22 cellular contexts compared by ENCODE assay signal in genomic region chr22:29325785-29326315, GRCh38. TPM values are rescaled to one million over a fixed set of nuclear protein-coding genes. Genes with fewer than 3 reads are reported as not detected.
DNase-seq lines count a peak whose midpoint lies in the region; ATAC-seq and TF ChIP-seq lines count a peak whose summit lies in the region.
"Had no signal": no experiment of that assay in that cellular context is flagged by ENCODE, and none has a peak within 500 bp of the region (broad histone marks: within the 10 kb centered on the region; RNA-seq: fewer than 3 reads in every experiment).

No MANE protein-coding gene starts in this region.

- no peak overlapping the region for H3K23ac ChIP-seq in IMR-90 (ENCODE audit: low read depth, low read length)
- H3K23ac ChIP-seq in neuronal stem cell (ENCODE audit: low read depth, low read length, poor library complexity), result no peak overlapping the region

- no peak overlapping the region for H3K4ac ChIP-seq in IMR-90 (ENCODE audit: low read depth, low read length)
- H3K4ac ChIP-seq in neuronal stem cell (ENCODE audit: low read length), result peak overlapping the region; percentile 56

- in situ Hi-C loops in IMR-90 (cut with MboI; ENCODE audit: low sequenced_read_pairs), result no loop called here

- H3K9me3 ChIP-seq in IMR-90 (ENCODE audit: control insufficient read depth, insufficient read depth, low read length), result no peaks in the 10 kb centered on the region
- no peaks in the 10 kb centered on the region for H3K9me3 ChIP-seq in neuronal stem cell (replicated peaks in 1 of 2; ENCODE audit: control insufficient read depth in 2 of 2, insufficient read depth in 1 of 2, low read depth in 1 of 2, low read length in 2 of 2)
- H3K9me3 ChIP-seq: SJSA1 had no signal

- peak; percentile 11 for DNase-seq in Daoy (ENCODE audit: low read depth)
- DNase-seq in IMR-90, result no peak
- DNase-seq in endothelial cell (ENCODE audit: low spot score), result no peak
- DNase-seq in neuronal stem cell (ENCODE audit: low spot score), result no peak
- DNase-seq in RKO (ENCODE audit: low spot score), result no peak
- no peak for DNase-seq in stimulated activated CD4-positive, alpha-beta T cell treated with anti-CD3 and anti-CD28 coated beads, Interleukin-12 subunit alpha, Interleukin-12 subunit beta, amount 100 ng/mL, for 4 hours
- DNase-seq: DMS 273 treated with DMSO at 0.1 percent for 48 hours, DMS79, GF-D8, MM.1S, NCI-H2029, NCI-H526 treated with DMSO at 0.1 percent for 48 hours had no signal

- H3K4me1 Mint-ChIP-seq in endothelial cell (ENCODE audit: unreplicated experiment), result peaks cover 6% of the 10 kb centered on the region

- H2BK120ac ChIP-seq in IMR-90 (ENCODE audit: low read depth, low read length), result no peak overlapping the region
- H2BK120ac ChIP-seq in neuronal stem cell (ENCODE audit: low read depth, low read length), result no peak overlapping the region

- H2AK9ac ChIP-seq in IMR-90 (replicated peaks; ENCODE audit: low read depth, low read length, poor library complexity), result peak overlapping the region; percentile 51

- TF ChIP-seq CTCF in IMR-90 (conservative IDR thresholded peaks at IDR 0.05; ENCODE audit: low read depth, low read length) (no peak), endothelial cell (IDR thresholded peaks at IDR 0.05; ENCODE audit: unreplicated experiment) (no peak)

- H2BK5ac ChIP-seq in IMR-90 (ENCODE audit: low read depth, low read length, poor library complexity, severe bottlenecking) (no peak overlapping the region), neuronal stem cell (ENCODE audit: low read length) (no peak overlapping the region)

- 84% methylated on average over 4 of the region's 9 CpGs; no CpG with 5 or more reads in 1 of the 2 experiments for WGBS in IMR-90 (ENCODE audit: extremely low coverage in 2 of 2, insufficient read length in 1 of 2), 2 experiments
- no CpG with 5 or more reads among the region's 9 CpGs for WGBS in neuronal stem cell (ENCODE audit: extremely low coverage in 2 of 2, insufficient read length in 2 of 2, insufficient replicate concordance in 1 of 2), 2 donors

- H2BK15ac ChIP-seq in IMR-90 (ENCODE audit: low read depth, low read length), result no peak overlapping the region
- no peak overlapping the region for H2BK15ac ChIP-seq in neuronal stem cell (ENCODE audit: low read length)

- H3K56ac ChIP-seq in IMR-90 (ENCODE audit: extremely low read depth, insufficient read depth, low read length), result no peak overlapping the region

- no peak overlapping the region for H2BK20ac ChIP-seq in IMR-90 (ENCODE audit: low read depth, low read length)

- H3K18ac ChIP-seq in IMR-90 (ENCODE audit: low read depth, low read length), result no peak overlapping the region
- no peak overlapping the region for H3K18ac ChIP-seq in neuronal stem cell (ENCODE audit: low read length)

- H3K4me3 ChIP-seq in IMR-90 (ENCODE audit: insufficient read depth, low read depth, low read length), result no peak overlapping the region
- no peak overlapping the region for H3K4me3 ChIP-seq in neuronal stem cell (ENCODE audit: low read length in 2 of 2)
- H3K4me3 ChIP-seq: SJSA1 had no signal

- CTCF ChIA-PET in IMR-90 (lab: Yijun Ruan, JAX), result no interaction called here

- TF ChIP-seq RAD21 in IMR-90 (IDR thresholded peaks at IDR 0.05; ENCODE audit: low read length), result no peak

- TF ChIP-seq POLR2A in IMR-90 (IDR thresholded peaks at IDR 0.05; ENCODE audit: low read depth, low read length), result no peak

- H3K4me2 ChIP-seq in IMR-90 (ENCODE audit: low read depth, low read length), result no peak overlapping the region
- no peak overlapping the region for H3K4me2 ChIP-seq in neuronal stem cell (ENCODE audit: insufficient read depth, low read length, poor library complexity, severe bottlenecking)
- H3K4me2 ChIP-seq: KMS-11 had no signal

- no peak overlapping the region for H3K14ac ChIP-seq in IMR-90 (replicated peaks; ENCODE audit: low read depth, low read length)
- no peak overlapping the region for H3K14ac ChIP-seq in neuronal stem cell (ENCODE audit: low read length)

- no peak overlapping the region for H3K27ac ChIP-seq in IMR-90 (ENCODE audit: insufficient read depth, low read length)
- no peak overlapping the region for H3K27ac ChIP-seq in neuronal stem cell (replicated peaks; ENCODE audit: low read length)
- H3K27ac ChIP-seq: KMS-11, SJSA1 had no signal

- H3K4me1 ChIP-seq in IMR-90 (ENCODE audit: control insufficient read depth, insufficient read depth, low read length) (peaks cover 3% of the 10 kb centered on the region), neuronal stem cell (ENCODE audit: control insufficient read depth in 2 of 2, insufficient read depth in 1 of 2, low read depth in 1 of 2, low read length in 2 of 2) (peaks cover 2 to 3% of the 10 kb centered on the region in 2 donors)
- H3K4me1 ChIP-seq: SJSA1 had no signal

- H3K36me3 Mint-ChIP-seq in endothelial cell (ENCODE audit: low read depth, unreplicated experiment), result peaks cover 32% of the 10 kb centered on the region

- H3K79me1 ChIP-seq in IMR-90 (ENCODE audit: low read depth in 1 of 2, low read length in 2 of 2) (no peaks in the 10 kb centered on the region), neuronal stem cell (ENCODE audit: low read depth, low read length) (no peaks in the 10 kb centered on the region)

- H2BK12ac ChIP-seq in neuronal stem cell (ENCODE audit: low read length), result no peak overlapping the region

- H2AK5ac ChIP-seq in IMR-90 (ENCODE audit: low read depth, low read length), result no peak overlapping the region
- no peak overlapping the region for H2AK5ac ChIP-seq in neuronal stem cell (ENCODE audit: low read depth, low read length)

- no peak overlapping the region for H4K5ac ChIP-seq in IMR-90 (ENCODE audit: low read depth, low read length)

- H4K8ac ChIP-seq in IMR-90 (ENCODE audit: low read depth in 2 of 2, low read length in 2 of 2) (no peak overlapping the region), neuronal stem cell (ENCODE audit: low read depth, low read length) (no peak overlapping the region)

- dilution Hi-C loops in IMR-90 (cut with HindIII; ENCODE audit: low sequenced_read_pairs, unreplicated experiment), result no loop called here

- H3K9me1 ChIP-seq in IMR-90 (ENCODE audit: insufficient read depth, low read length), result peaks cover under 1% of the 10 kb centered on the region; the same call in 1 of the 2 replicates

- ATAC-seq in IMR-90 (ENCODE audit: low read depth), result no peak
- ATAC-seq in GM18861 (IDR thresholded peaks at IDR 0.05; ENCODE audit: unreplicated experiment), result no peak
- ATAC-seq: CD8-positive, alpha-beta T cell; HCT116 had no signal

- H3K27me3 Mint-ChIP-seq in endothelial cell (ENCODE audit: unreplicated experiment), result peaks cover 17% of the 10 kb centered on the region
- H3K27me3 Mint-ChIP-seq: IgD-negative memory B cell had no signal

- BruUV-seq in IMR-90 (replicated peaks; lab: Mats Ljungman, UMichigan), result no TSS peak

- H3K36me3 ChIP-seq in IMR-90 (ENCODE audit: control insufficient read depth, insufficient read depth, low read length) (peaks cover 28% of the 10 kb centered on the region), neuronal stem cell (replicated peaks in 1 of 2; ENCODE audit: control insufficient read depth in 2 of 2, insufficient read depth in 2 of 2, low read length in 2 of 2) (peaks cover 9 to 44% of the 10 kb centered on the region in 2 donors)

- H4K91ac ChIP-seq in IMR-90 (ENCODE audit: insufficient read depth, low read depth, low read length), result no peak overlapping the region
- H4K91ac ChIP-seq in neuronal stem cell (ENCODE audit: low read depth, low read length, poor library complexity), result no peak overlapping the region

- H2AFZ ChIP-seq in IMR-90 (replicated peaks; ENCODE audit: low read length, poor library complexity) (no peak overlapping the region), neuronal stem cell (ENCODE audit: low read length) (no peak overlapping the region)

- peak overlapping the region; percentile 24 for H3K27ac Mint-ChIP-seq in endothelial cell (ENCODE audit: unreplicated experiment)
- H3K27ac Mint-ChIP-seq: CD8-positive, alpha-beta T cell had no signal

- no peaks in the 10 kb centered on the region for H4K20me1 ChIP-seq in IMR-90 (ENCODE audit: insufficient read depth, low read length)

- H3K9me3 Mint-ChIP-seq in endothelial cell (ENCODE audit: unreplicated experiment), result no peaks in the 10 kb centered on the region
- H3K9me3 Mint-ChIP-seq: CD8-positive, alpha-beta T cell; IgD-negative memory B cell had no signal

- intact Hi-C loops in IMR-90 (cut with micrococcal nuclease), result no loop called here

- no peak overlapping the region for H3K4me3 Mint-ChIP-seq in endothelial cell (ENCODE audit: unreplicated experiment)
- H3K4me3 Mint-ChIP-seq: CD8-positive, alpha-beta T cell; IgD-negative memory B cell had no signal

- H3K27me3 ChIP-seq in IMR-90 (ENCODE audit: control insufficient read depth, insufficient read depth, low read length) (no peaks in the 10 kb centered on the region), neuronal stem cell (ENCODE audit: control insufficient read depth in 3 of 3, insufficient read depth in 3 of 3, low read depth in 1 of 3, low read length in 3 of 3) (no peaks in the 10 kb centered on the region)
- H3K27me3 ChIP-seq: SJSA1 had no signal

- POLR2A ChIA-PET in IMR-90 (lab: Charles Lee; ENCODE audit: unreplicated experiment), result no interaction called here

- H3K9ac ChIP-seq in IMR-90 (ENCODE audit: low read depth, low read length) (no peak overlapping the region), neuronal stem cell (ENCODE audit: low read depth, low read length, poor library complexity) (no peak overlapping the region)
- H3K9ac ChIP-seq: KMS-11 had no signal

RNA-seq across cellular contexts. Expression of gene RASL10A, which starts 10.4 kb away (rescaled TPM):
- total RNA-seq in Daoy (2014; rRNA removed; shearing (Covaris generic)), result 0.11 and 0.39 TPM in 2 replicates
- not detected in 2 replicates for total RNA-seq in IMR-90 (2012; rRNA removed)
- polyA plus RNA-seq in IMR-90 (2012; rRNA removed), result 0.07 and 0.26 TPM in 2 replicates
- polyA plus RNA-seq in IMR-90 (2012; cell fraction: cytosol; rRNA removed), result 0.22 TPM in 1 of 2 replicates, not detected in the other
- 0.89 and 2.7 TPM in 2 replicates for polyA plus RNA-seq in IMR-90 (2012; cell fraction: nucleus; rRNA removed; ENCODE audit: low replicate concordance)
- total RNA-seq in endothelial cell (ENCODE audit: unreplicated experiment), result 30.1 TPM
- polyA plus RNA-seq in neuronal stem cell (2013, experiment 1 of 2), result 0.56 TPM
- polyA plus RNA-seq in neuronal stem cell (2013, experiment 2 of 2), result 0.53 TPM
- total RNA-seq: A673, H4, NCI-H460, SJSA1 had no signal
- polyA plus RNA-seq: IgD-negative memory B cell had no signal

RNA-seq across cellular contexts. Expression of gene GAS2L1, which starts 19.4 kb away (rescaled TPM):
- 10.0 and 11.1 TPM in 2 replicates for total RNA-seq in Daoy (2014; rRNA removed; shearing (Covaris generic))
- total RNA-seq in IMR-90 (2012; rRNA removed) (1.4 TPM in 2 replicates), endothelial cell (ENCODE audit: unreplicated experiment) (33.6 TPM)
- 15.6 and 22.5 TPM in 2 replicates for polyA plus RNA-seq in IMR-90 (2012; rRNA removed)
- 24.1 and 32.2 TPM in 2 replicates for polyA plus RNA-seq in IMR-90 (2012; cell fraction: cytosol; rRNA removed)
- 20.1 and 69.5 TPM in 2 replicates for polyA plus RNA-seq in IMR-90 (2012; cell fraction: nucleus; rRNA removed; ENCODE audit: low replicate concordance)
- polyA plus RNA-seq in neuronal stem cell (2013, experiment 1 of 2), result 7.7 TPM
- polyA plus RNA-seq in neuronal stem cell (2013, experiment 2 of 2), result 7.4 TPM
- total RNA-seq: CD8-positive, alpha-beta T cell; OCI-LY7 had no signal

RNA-seq across cellular contexts. Expression of gene EWSR1, which starts 57.8 kb away (rescaled TPM):
- 150 and 191 TPM in 2 replicates for total RNA-seq in Daoy (2014; rRNA removed; shearing (Covaris generic))
- total RNA-seq in IMR-90 (2012; rRNA removed) (414 and 518 TPM in 2 replicates), endothelial cell (ENCODE audit: unreplicated experiment) (307 TPM)
- polyA plus RNA-seq in IMR-90 (2012; rRNA removed), result 243 and 267 TPM in 2 replicates
- polyA plus RNA-seq in IMR-90 (2012; cell fraction: cytosol; rRNA removed), result 124 and 135 TPM in 2 replicates
- 764 and 770 TPM in 2 replicates for polyA plus RNA-seq in IMR-90 (2012; cell fraction: nucleus; rRNA removed; ENCODE audit: low replicate concordance)
- polyA plus RNA-seq in neuronal stem cell (2013, experiment 1 of 2), result 271 TPM
- 267 TPM for polyA plus RNA-seq in neuronal stem cell (2013, experiment 2 of 2)

RNA-seq across cellular contexts. Expression of gene RHBDD3, which starts 58.1 kb away (rescaled TPM):
- total RNA-seq in Daoy (2014; rRNA removed; shearing (Covaris generic)), result 34.1 and 40.2 TPM in 2 replicates
- total RNA-seq in IMR-90 (2012; rRNA removed), result 5.7 and 6.9 TPM in 2 replicates
- polyA plus RNA-seq in IMR-90 (2012; rRNA removed), result 21.2 and 21.5 TPM in 2 replicates
- 16.5 and 26.9 TPM in 2 replicates for polyA plus RNA-seq in IMR-90 (2012; cell fraction: cytosol; rRNA removed)
- 32.2 and 94.3 TPM in 2 replicates for polyA plus RNA-seq in IMR-90 (2012; cell fraction: nucleus; rRNA removed; ENCODE audit: low replicate concordance)
- 56.5 TPM for total RNA-seq in endothelial cell (ENCODE audit: unreplicated experiment)
- polyA plus RNA-seq in neuronal stem cell (2013, experiment 1 of 2), result 25.1 TPM
- 24.1 TPM for polyA plus RNA-seq in neuronal stem cell (2013, experiment 2 of 2)

Comparison
In these comparisons a context has a peak if more than half of its experiments do, and no peak if none do; other contexts are left out.
1. RNA of gene RASL10A, which starts 10.4 kb away (total RNA-seq): 30.1 TPM in endothelial cell (single experiment); 0.11 to 0.39 TPM in Daoy and not detected in IMR-90; every median in the first group is over 10 times any median in the second.